36 cellular contexts compared by ENCODE assay signal in genomic region chr7:150908173-150908572, GRCh38. TPM values are rescaled to one million over a fixed set of nuclear protein-coding genes. Genes with fewer than 3 reads are reported as not detected.
"Had no signal": no experiment of that assay in that cellular context is flagged by ENCODE, and none has a peak within 500 bp of the region (broad histone marks: within the 10 kb centered on the region; RNA-seq: fewer than 3 reads in every experiment).

No MANE protein-coding gene starts in this region.

- DNase-seq: activated effector memory CD4-positive, alpha-beta T cell treated with anti-CD3 and anti-CD28 coated beads, Interleukin-2, amount 50 U/mL, for 16 hours; activated effector memory CD4-positive, alpha-beta T cell treated with Interleukin-2 at 50 U/mL for 16 hours; activated gamma-delta T cell; activated gamma-delta T cell treated with Interleukin-2 at 50 U/mL for 16 hours; activated naive CD4-positive, alpha-beta T cell; activated naive CD4-positive, alpha-beta T cell treated with anti-CD3 and anti-CD28 coated beads for 36 hours; activated naive CD4-positive, alpha-beta T cell treated with anti-CD3 and anti-CD28 coated beads, Interleukin-2, amount 10 ng/mL, durations not matched to agents 7 days and 5 days; activated naive CD4-positive, alpha-beta T cell treated with anti-CD3 and anti-CD28 coated beads, Interleukin-2, amount 50 U/mL, for 16 hours; activated naive CD4-positive, alpha-beta T cell treated with Interleukin-2 at 50 U/mL for 16 hours; activated naive CD8-positive, alpha-beta T cell treated with anti-CD3 and anti-CD28 coated beads for 36 hours; activated naive CD8-positive, alpha-beta T cell treated with anti-CD3 and anti-CD28 coated beads, Interleukin-2, amount 10 ng/mL, durations not matched to agents 7 days and 5 days; activated naive CD8-positive, alpha-beta T cell treated with anti-CD3 and anti-CD28 coated beads, Interleukin-2, amount 50 U/mL, for 24 hours; activated T-cell treated with anti-CD3 and anti-CD28 coated beads, Interleukin-2, amount 50 U/mL, for 1 hour; activated T-cell treated with anti-CD3 and anti-CD28 coated beads, Interleukin-2, amount 50 U/mL, for 24 hours; activated T-cell treated with anti-CD3 and anti-CD28 coated beads, Interleukin-2, amount 50 U/mL, for 4 hours; activated T-cell treated with anti-CD3 and anti-CD28 coated beads, Interleukin-2, amount 50 U/mL, for 48 hours; activated T-cell treated with anti-CD3 and anti-CD28 coated beads, Interleukin-2, amount 50 U/mL, for 72 hours; adrenal gland; amniotic stem cell; amygdala; anterior cingulate cortex; aorta; body of pancreas; brain microvascular endothelial cell; caudate nucleus; central memory CD4-positive, alpha-beta T cell; cerebellar nuclear complex had no signal

- H3K36me3 ChIP-seq: adrenal gland, ascending aorta, brain microvascular endothelial cell, breast epithelium, cardiac muscle cell had no signal

- H3K9me3 ChIP-seq: adrenal gland, ascending aorta, body of pancreas, breast epithelium had no signal

- H3K27me3 ChIP-seq: adrenal gland, ascending aorta, body of pancreas, brain microvascular endothelial cell, cardiac muscle cell had no signal

- ATAC-seq: activated naive CD4-positive, alpha-beta T cell treated with anti-CD3 and anti-CD28 coated beads, Interleukin-2, amount 50 U/mL, for 72 hours; activated naive CD8-positive, alpha-beta T cell treated with anti-CD3 and anti-CD28 coated beads, Interleukin-2, amount 50 U/mL, for 24 hours; activated T-cell treated with anti-CD3 and anti-CD28 coated beads, Interleukin-2, amount 50 U/mL, for 4 hours; activated T-cell treated with anti-CD3 and anti-CD28 coated beads, Interleukin-2, amount 50 U/mL, for 72 hours; activated T-helper 17 cell treated with anti-CD3 and anti-CD28 coated beads, Interleukin-2, amount 50 U/mL, for 72 hours; body of pancreas had no signal

- H3K4me3 ChIP-seq: adrenal gland, ascending aorta, body of pancreas, breast epithelium, cardiac muscle cell had no signal

- H3K27ac ChIP-seq: adrenal gland, ascending aorta, body of pancreas, brain microvascular endothelial cell, breast epithelium, cardiac muscle cell had no signal

- FAIRE-seq: astrocyte, bronchial epithelial cell had no signal

RNA-seq across cellular contexts. Expression of gene AOC1, which starts 55.9 kb away (rescaled TPM):
- total RNA-seq: activated naive CD4-positive, alpha-beta T cell treated with anti-CD3 and anti-CD28 coated beads for 36 hours; activated naive CD4-positive, alpha-beta T cell treated with anti-CD3 and anti-CD28 coated beads, Interleukin-2, amount 50 U/mL, for 72 hours; activated naive CD8-positive, alpha-beta T cell treated with anti-CD3 and anti-CD28 coated beads for 36 hours; activated naive CD8-positive, alpha-beta T cell treated with anti-CD3 and anti-CD28 coated beads, Interleukin-2, amount 10 ng/mL, durations not matched to agents 7 days and 5 days; activated T-cell treated with anti-CD3 and anti-CD28 coated beads, Interleukin-2, amount 50 U/mL, for 72 hours; activated T-helper 1 cell treated with anti-CD3 and anti-CD28 coated beads, Interleukin-12 subunit alpha, Interleukin-12 subunit beta, Interleukin-2, Interleukin-4 antibody, amounts not matched to agents 30 ng/mL and 10 ng/mL and 1 ng/mL, durations not matched to agents 14 hours and 24 hours and 36 hours; activated T-helper 17 cell treated with anti-CD3 and anti-CD28 coated beads, Interleukin-2, amount 50 U/mL, for 72 hours; astrocyte; chondrocyte had no signal
- polyA plus RNA-seq: cardiac muscle cell had no signal
